16 cellular contexts compared by ENCODE assay signal in the genomic region with DNA sequence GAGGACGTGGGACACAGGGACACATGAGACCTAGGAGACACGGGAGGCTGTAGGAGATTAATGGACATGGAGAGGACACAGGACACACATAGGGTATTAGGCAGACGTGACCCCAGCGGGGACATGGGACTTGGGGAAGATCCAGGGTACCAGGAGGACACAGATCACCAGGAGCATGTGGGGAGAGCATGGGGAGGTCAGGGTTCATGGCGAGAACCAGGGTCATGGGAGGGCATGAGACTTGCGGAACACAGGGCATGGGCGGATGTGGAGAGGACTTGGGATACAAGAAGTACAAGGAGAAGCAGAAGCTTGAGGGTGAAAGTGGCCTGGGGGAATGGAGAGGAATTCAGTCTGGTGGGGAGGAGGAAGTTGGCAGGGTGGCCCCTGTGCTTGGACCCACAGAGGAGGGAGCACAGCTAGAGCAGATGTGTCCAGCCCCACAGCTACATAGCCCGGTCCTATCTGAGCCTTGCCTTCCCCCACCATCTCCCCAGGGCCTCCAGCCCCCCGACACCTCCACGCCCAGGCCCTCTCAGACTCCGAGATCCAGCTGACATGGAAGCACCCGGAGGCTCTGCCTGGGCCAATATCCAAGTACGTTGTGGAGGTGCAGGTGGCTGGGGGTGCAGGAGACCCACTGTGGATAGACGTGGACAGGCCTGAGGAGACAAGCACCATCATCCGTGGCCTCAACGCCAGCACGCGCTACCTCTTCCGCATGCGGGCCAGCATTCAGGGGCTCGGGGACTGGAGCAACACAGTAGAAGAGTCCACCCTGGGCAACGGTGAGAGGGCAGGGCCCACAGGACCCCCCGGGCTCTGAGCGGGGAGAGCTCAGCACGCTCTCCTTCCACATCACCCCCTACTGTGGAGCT. TPM values are rescaled to one million over a fixed set of nuclear protein-coding genes. Genes with fewer than 3 reads are reported as not detected.
"Had no signal": no experiment of that assay in that cellular context is flagged by ENCODE, and none has a peak within 500 bp of the region (broad histone marks: within the 10 kb centered on the region; RNA-seq: fewer than 3 reads in every experiment).

No MANE protein-coding gene starts in this region.

- H3K9me3 ChIP-seq: gastroesophageal sphincter, mucosa of descending colon, thoracic aorta had no signal

- DNase-seq: activated CD4-positive, alpha-beta memory T cell treated with anti-CD3 and anti-CD28 coated beads, Interleukin-2, amount 10 ng/mL, durations not matched to agents 7 days and 5 days; activated CD4-positive, alpha-beta T cell treated with anti-CD3 and anti-CD28 coated beads for 4 hours; activated gamma-delta T cell; activated T-cell treated with anti-CD3 and anti-CD28 coated beads, Interleukin-2, amount 50 U/mL, for 48 hours; dermis blood vessel endothelial cell; effector memory CD8-positive, alpha-beta T cell; naive thymus-derived CD4-positive, alpha-beta T cell had no signal

- H3K4me1 ChIP-seq: gastroesophageal sphincter had no signal

- H3K36me3 ChIP-seq: gastroesophageal sphincter, thoracic aorta had no signal

- H3K27ac Mint-ChIP-seq: activated CD4-positive, alpha-beta memory T cell treated with anti-CD3 and anti-CD28 coated beads, Interleukin-2, amount 10 ng/mL, durations not matched to agents 7 days and 5 days; activated naive CD8-positive, alpha-beta T cell; effector memory CD8-positive, alpha-beta T cell had no signal

- H3K27me3 Mint-ChIP-seq: activated CD4-positive, alpha-beta memory T cell treated with anti-CD3 and anti-CD28 coated beads, Interleukin-2, amount 10 ng/mL, durations not matched to agents 7 days and 5 days; activated naive CD8-positive, alpha-beta T cell had no signal

- H3K9me3 Mint-ChIP-seq: activated CD4-positive, alpha-beta memory T cell treated with anti-CD3 and anti-CD28 coated beads, Interleukin-2, amount 10 ng/mL, durations not matched to agents 7 days and 5 days; effector memory CD8-positive, alpha-beta T cell; naive thymus-derived CD4-positive, alpha-beta T cell had no signal

- H3K27ac ChIP-seq: gastroesophageal sphincter, thoracic aorta had no signal

- H3K4me1 Mint-ChIP-seq: activated CD4-positive, alpha-beta memory T cell treated with anti-CD3 and anti-CD28 coated beads, Interleukin-2, amount 10 ng/mL, durations not matched to agents 7 days and 5 days had no signal

- H3K36me3 Mint-ChIP-seq: activated naive CD8-positive, alpha-beta T cell; naive thymus-derived CD4-positive, alpha-beta T cell had no signal

- H3K4me3 ChIP-seq: gastroesophageal sphincter, mucosa of descending colon, thoracic aorta had no signal

- H3K4me3 Mint-ChIP-seq: activated CD4-positive, alpha-beta memory T cell treated with anti-CD3 and anti-CD28 coated beads, Interleukin-2, amount 10 ng/mL, durations not matched to agents 7 days and 5 days; activated naive CD8-positive, alpha-beta T cell; effector memory CD8-positive, alpha-beta T cell; naive thymus-derived CD4-positive, alpha-beta T cell had no signal

- H3K27me3 ChIP-seq: gastroesophageal sphincter had no signal

- ATAC-seq: effector memory CD8-positive, alpha-beta T cell; gastroesophageal sphincter; naive thymus-derived CD4-positive, alpha-beta T cell; SK-N-SH treated with all-trans-retinoic acid at 6 μM for 48 hours had no signal

RNA-seq across cellular contexts. Expression of a gene that starts 12.1 kb away (rescaled TPM):
- polyA plus RNA-seq: naive thymus-derived CD4-positive, alpha-beta T cell had no signal

RNA-seq across cellular contexts. Expression of a gene that starts 24.7 kb away (rescaled TPM):
- total RNA-seq: activated CD4-positive, alpha-beta memory T cell treated with anti-CD3 and anti-CD28 coated beads, Interleukin-2, amount 10 ng/mL, durations not matched to agents 7 days and 5 days; cerebellum; dermis blood vessel endothelial cell; epithelial cell of proximal tubule; T-helper 1 cell treated with Interleukin-12 subunit alpha and Interleukin-12 subunit beta and Interleukin-4 antibody, amounts not matched to agents 30 ng/mL and 1 ng/mL, for 36 hours; thoracic aorta had no signal
- polyA plus RNA-seq: naive thymus-derived CD4-positive, alpha-beta T cell; small intestine had no signal

RNA-seq across cellular contexts. Expression of a gene that starts 27.5 kb away (rescaled TPM):
- total RNA-seq: activated CD4-positive, alpha-beta memory T cell treated with anti-CD3 and anti-CD28 coated beads, Interleukin-2, amount 10 ng/mL, durations not matched to agents 7 days and 5 days; cerebellum; dermis blood vessel endothelial cell; naive thymus-derived CD4-positive, alpha-beta T cell; T-helper 1 cell treated with Interleukin-12 subunit alpha and Interleukin-12 subunit beta and Interleukin-4 antibody, amounts not matched to agents 30 ng/mL and 1 ng/mL, for 36 hours; thoracic aorta had no signal
- polyA plus RNA-seq: naive thymus-derived CD4-positive, alpha-beta T cell had no signal

RNA-seq across cellular contexts. Expression of a gene that starts 43.1 kb away (rescaled TPM):
- total RNA-seq: activated CD4-positive, alpha-beta memory T cell treated with anti-CD3 and anti-CD28 coated beads, Interleukin-2, amount 10 ng/mL, durations not matched to agents 7 days and 5 days; dermis blood vessel endothelial cell; T-helper 1 cell treated with Interleukin-12 subunit alpha and Interleukin-12 subunit beta and Interleukin-4 antibody, amounts not matched to agents 30 ng/mL and 1 ng/mL, for 36 hours had no signal

RNA-seq across cellular contexts. Expression of a gene that starts 45.9 kb away (rescaled TPM):
- polyA plus RNA-seq: naive thymus-derived CD4-positive, alpha-beta T cell had no signal
